ENCODE assay signal across 12 cellular contexts in the genomic region with DNA sequence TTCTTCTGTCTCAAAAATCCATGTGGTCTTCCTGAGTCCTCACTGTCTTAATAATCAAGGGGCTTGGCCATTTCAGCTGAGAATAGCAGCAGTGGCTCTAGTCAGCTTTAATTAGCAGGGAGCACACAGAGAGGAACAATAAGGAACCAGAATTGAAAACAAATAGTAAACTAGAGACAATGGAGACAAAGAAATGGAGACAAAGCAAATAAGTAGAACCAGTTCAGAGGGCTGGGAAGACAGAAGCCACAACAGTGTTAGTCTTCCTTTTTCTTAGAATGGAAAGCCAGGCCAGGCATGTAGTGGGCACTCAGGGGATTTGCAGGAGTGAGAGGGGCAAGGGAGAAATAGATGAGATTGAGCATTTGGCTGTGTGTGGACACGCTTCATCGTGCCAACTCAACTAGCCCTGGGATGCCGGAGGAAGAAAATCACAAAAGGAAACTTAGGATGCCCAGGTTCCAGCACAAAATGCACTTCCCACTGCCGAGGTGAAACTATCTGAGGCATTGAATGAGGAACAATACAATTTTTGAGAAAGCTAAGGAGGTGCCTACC.
DNase-seq lines count a peak whose midpoint lies in the region; ATAC-seq and TF ChIP-seq lines count a peak whose summit lies in the region.
"Had no signal": no experiment of that assay in that cellular context is flagged by ENCODE, and none has a peak within 500 bp of the region (broad histone marks: within the 10 kb centered on the region; RNA-seq: fewer than 3 reads in every experiment).

No MANE protein-coding gene starts in this region.

- no peaks in the 10 kb centered on the region for H3K79me2 ChIP-seq in Karpas-422 (ENCODE audit: low read length)
- no peaks in the 10 kb centered on the region for H3K79me2 ChIP-seq in SU-DHL-6 (ENCODE audit: insufficient read depth, low read length)

- H3K9me3 ChIP-seq in Karpas-422 (ENCODE audit: low read length) (no peaks in the 10 kb centered on the region), SU-DHL-6 (ENCODE audit: insufficient read depth, low read length) (no peaks in the 10 kb centered on the region)

- H4K20me1 ChIP-seq in Karpas-422 (ENCODE audit: insufficient read depth, low read depth, low read length) (no peaks in the 10 kb centered on the region), SU-DHL-6 (ENCODE audit: low read depth, low read length) (no peaks in the 10 kb centered on the region)

- DNase-seq in DMS153 treated with DMSO at 0.1 percent for 48 hours (lab: John Stamatoyannopoulos, UW; ENCODE audit: unreplicated experiment) (peak; percentile 70), Karpas-422 (no peak), HT-29 (ENCODE audit: low spot score) (no peak)
- no peak for DNase-seq in activated naive CD4-positive, alpha-beta T cell treated with anti-CD3 and anti-CD28 coated beads, Interleukin-2, amount 50 U/mL, for 16 hours
- DNase-seq: activated CD4-positive, CD25-positive, alpha-beta regulatory T cell; activated CD8-positive, alpha-beta memory T cell treated with anti-CD3 and anti-CD28 coated beads, Interleukin-2, amount 50 U/mL, for 48 hours; natural killer cell had no signal

- ATAC-seq in HG03280 (IDR thresholded peaks at IDR 0.05; ENCODE audit: unreplicated experiment) (no peak), GM18502 (IDR thresholded peaks at IDR 0.05; ENCODE audit: poor library complexity, unreplicated experiment) (no peak)
- ATAC-seq: natural killer cell had no signal

- H2AFZ ChIP-seq in Karpas-422 (ENCODE audit: low read length) (no peak overlapping the region), SU-DHL-6 (ENCODE audit: low read depth, low read length, severe bottlenecking) (no peak overlapping the region)

- peak overlapping the region; percentile 99 for H3K27ac ChIP-seq in Karpas-422 (ENCODE audit: low read length)
- peak overlapping the region; percentile 58 for H3K27ac ChIP-seq in SU-DHL-6 (ENCODE audit: low read depth, low read length)
- peak overlapping the region; percentile 64 for H3K27ac ChIP-seq in layer of hippocampus (ENCODE audit: low read depth, low read length)
- H3K27ac ChIP-seq: epithelial cell of prostate had no signal

- H3K27me3 ChIP-seq in Karpas-422 (ENCODE audit: low read length), result no peaks in the 10 kb centered on the region
- H3K27me3 ChIP-seq in SU-DHL-6 (ENCODE audit: low read length), result no peaks in the 10 kb centered on the region
- no peaks in the 10 kb centered on the region for H3K27me3 ChIP-seq in layer of hippocampus (ENCODE audit: control insufficient read depth, insufficient read depth, low read length)

- H3F3A ChIP-seq in SU-DHL-6 (ENCODE audit: insufficient read depth), result peaks cover 8% of the 10 kb centered on the region; the same call in 1 of the 2 replicates

- TF ChIP-seq CTCF in SU-DHL-6 (IDR thresholded peaks at IDR 0.05; ENCODE audit: insufficient read depth, low read length, poor library complexity, severe bottlenecking), result no peak

- H3K9me2 ChIP-seq in Karpas-422 (replicated peaks; ENCODE audit: insufficient read depth, low read length) (no peaks in the 10 kb centered on the region), SU-DHL-6 (replicated peaks; ENCODE audit: insufficient read depth, low read length) (no peaks in the 10 kb centered on the region)

- H3K36me3 ChIP-seq in Karpas-422 (ENCODE audit: insufficient read depth, low read length) (no peaks in the 10 kb centered on the region), SU-DHL-6 (ENCODE audit: low read length) (no peaks in the 10 kb centered on the region)

- H3K9ac ChIP-seq in Karpas-422 (ENCODE audit: low read length), result peak overlapping the region; percentile 88
- peak overlapping the region; percentile 11; the same call in 1 of the 2 replicates for H3K9ac ChIP-seq in SU-DHL-6 (ENCODE audit: low read length)

- H3K4me3 ChIP-seq in Karpas-422 (ENCODE audit: low read length) (peak overlapping the region; percentile 63), SU-DHL-6 (ENCODE audit: insufficient read depth, low read length, poor library complexity, severe bottlenecking) (no peak overlapping the region)

- H3K4me2 ChIP-seq in Karpas-422 (ENCODE audit: low read depth, low read length, poor library complexity, severe bottlenecking) (peak overlapping the region; percentile 82), SU-DHL-6 (ENCODE audit: low read depth, low read length, poor library complexity, severe bottlenecking) (peak overlapping the region; percentile 21)

- H3K4me1 ChIP-seq in Karpas-422 (ENCODE audit: low read length), result peaks cover 98% of the 10 kb centered on the region
